In genomic region chr12:130877333-130877732, GRCh38 we compare ENCODE assay signal across 21 cellular contexts. TPM values are rescaled to one million over a fixed set of nuclear protein-coding genes. Genes with fewer than 3 reads are reported as not detected.
A peak's percentile ranks its signal among the peaks of the same experiment; 100 is the strongest.
DNase-seq lines count a peak whose midpoint lies in the region; ATAC-seq, FAIRE-seq and TF ChIP-seq lines count a peak whose summit lies in the region.
"Had no signal": no experiment of that assay in that cellular context is flagged by ENCODE, and none has a peak within 500 bp of the region (broad histone marks: within the 10 kb centered on the region; RNA-seq: fewer than 3 reads in every experiment).

No MANE protein-coding gene starts in this region.

- no peak overlapping the region for H3K4me3 ChIP-seq in CD4-positive, alpha-beta memory T cell (ENCODE audit: low read length in 2 of 2)
- H3K4me3 ChIP-seq in SK-N-MC = no peak overlapping the region
- no peak overlapping the region for H3K4me3 ChIP-seq in K562

- TF ChIP-seq POLR2A in GM12892 (IDR thresholded peaks at IDR 0.05; ENCODE audit: low read depth, low read length) (peak; percentile 63), K562 (conservative IDR thresholded peaks at IDR 0.05) (peak; percentile 30; the same call in 1 of the 2 replicates)

- H3K79me2 ChIP-seq in K562 (ENCODE audit: control insufficient read depth, insufficient read depth, low read length) = peaks cover 42% of the 10 kb centered on the region

- CTCF ChIA-PET in CD4-positive, alpha-beta memory T cell (lab: Charles Lee; ENCODE audit: partially characterized antibody) = no interaction called here
- CTCF ChIA-PET in K562 (lab: Yijun Ruan, JAX; ENCODE audit: low intra/inter-chr PET ratio) = no interaction called here

- H3K4me2 ChIP-seq in K562 (ENCODE audit: insufficient read depth, low read length) = no peak overlapping the region

- in situ Hi-C loops in K562 (cut with MboI) = no loop called here

- intact Hi-C loops in CD4-positive, alpha-beta memory T cell (cut with micrococcal nuclease) = no loop called here
- intact Hi-C loops in K562 (cut with micrococcal nuclease) = no loop called here

- no peaks in the 10 kb centered on the region for H3K9me1 ChIP-seq in K562 (ENCODE audit: control insufficient read depth, insufficient read depth, low read length)

- no peaks in the 10 kb centered on the region for H3K27me3 ChIP-seq in CD4-positive, alpha-beta memory T cell (ENCODE audit: insufficient read depth, low read length)
- H3K27me3 ChIP-seq in K562 (ENCODE audit: control insufficient read depth in 2 of 2, insufficient read depth in 2 of 2, low read length in 2 of 2) = no peaks in the 10 kb centered on the region

- 57% methylated on average over 3 of the region's 3 CpGs for WGBS in K562 (ENCODE audit: insufficient coverage, low coverage, missing lambda C conversion rate)

- no peaks in the 10 kb centered on the region for H3K27me3 Mint-ChIP-seq in CD4-positive, alpha-beta memory T cell

- no peaks in the 10 kb centered on the region for H3K9me3 ChIP-seq in CD4-positive, alpha-beta memory T cell (ENCODE audit: control insufficient read depth in 1 of 2, low read length in 2 of 2)
- H3K9me3 ChIP-seq in SK-N-MC (ENCODE audit: low read depth, low read length) (no peaks in the 10 kb centered on the region), K562 (replicated peaks; ENCODE audit: control insufficient read depth, insufficient read depth, low read depth, low read length) (no peaks in the 10 kb centered on the region)

- H3K9ac ChIP-seq in SK-N-MC (ENCODE audit: insufficient read length) = no peak overlapping the region
- H3K9ac ChIP-seq in K562 (ENCODE audit: insufficient read depth in 1 of 2, low read depth in 2 of 2, low read length in 2 of 2) = no peak overlapping the region

- no peaks in the 10 kb centered on the region for H3K9me3 Mint-ChIP-seq in CD4-positive, alpha-beta memory T cell
- H3K9me3 Mint-ChIP-seq: dendritic cell treated with granulocyte-macrophage colony-stimulating factor and Interleukin-4, amounts not matched to agents 40 ng/mL and 50 ng/mL, for 4 days had no signal

- BruUV-seq in K562 (replicated peaks; lab: Mats Ljungman, UMichigan) = no TSS peak

- peaks cover 36 to 73% (median 57%) of the 10 kb centered on the region in 4 donors for H3K4me1 Mint-ChIP-seq in CD4-positive, alpha-beta memory T cell

- peak overlapping the region in 5 of 7 donors; percentile 1 to 64 (median 27) for H3K27ac Mint-ChIP-seq in CD4-positive, alpha-beta memory T cell
- H3K27ac Mint-ChIP-seq: dendritic cell treated with granulocyte-macrophage colony-stimulating factor and Interleukin-4, amounts not matched to agents 40 ng/mL and 50 ng/mL, for 4 days had no signal

- H3K4me3 Mint-ChIP-seq in CD4-positive, alpha-beta memory T cell = peak overlapping the region in 1 of 8 donors; percentile 7
- H3K4me3 Mint-ChIP-seq: dendritic cell treated with granulocyte-macrophage colony-stimulating factor and Interleukin-4, amounts not matched to agents 40 ng/mL and 50 ng/mL, for 4 days had no signal

- POLR2A ChIA-PET in CD4-positive, alpha-beta memory T cell (lab: Charles Lee; ENCODE audit: partially characterized antibody) = interaction anchor here (0.8 kb wide), 1 partner anchor 9 kb away, joined by 3 read pairs; no protein-coding TSS in a partner anchor
- POLR2A ChIA-PET in K562 (lab: Yijun Ruan, JAX) = interaction anchor here (0.7 to 1.3 kb wide), 4 partner anchors 8 to 734 kb away, joined by 3 to 4 read pairs (median 3); no protein-coding TSS in a partner anchor

- H3K36me3 ChIP-seq in CD4-positive, alpha-beta memory T cell (ENCODE audit: insufficient read depth, low read length) = peaks cover 41% of the 10 kb centered on the region
- H3K36me3 ChIP-seq in SK-N-MC (ENCODE audit: insufficient read depth, low read length) (peaks cover 50% of the 10 kb centered on the region), K562 (ENCODE audit: control insufficient read depth, insufficient read depth, low read length) (peaks cover 51% of the 10 kb centered on the region)

- H2AFZ ChIP-seq in K562 (ENCODE audit: low read depth, low read length) = no peak overlapping the region

- H4K20me1 ChIP-seq in K562 (replicated peaks; ENCODE audit: control insufficient read depth, insufficient read depth, low read length) = peaks cover 8% of the 10 kb centered on the region

- TF ChIP-seq EP300 in K562 (IDR thresholded peaks at IDR 0.05; ENCODE audit: low read length) = no peak

- peaks cover 39 to 56% of the 10 kb centered on the region in 2 donors for H3K36me3 Mint-ChIP-seq in CD4-positive, alpha-beta memory T cell

- TF ChIP-seq RAD21 in K562 (CRISPR knock-in tag; conservative IDR thresholded peaks at IDR 0.05 in 1 of 2, IDR thresholded peaks at IDR 0.05 in 1 of 2) = no peak

- DNase-seq in CD4-positive, alpha-beta memory T cell = no peak
- DNase-seq in GM12892 (ENCODE audit: insufficient read length) (no peak), SK-N-MC (ENCODE audit: low read depth, low spot score) (no peak), K562 (ENCODE audit: extremely low read depth in 1 of 4, low spot score in 3 of 4) (no peak), NCI-H1417 treated with DMSO at 0.1 percent for 48 hours (lab: John Stamatoyannopoulos, UW) (no peak), NCI-H2227 treated with DMSO at 0.1 percent for 48 hours (lab: John Stamatoyannopoulos, UW) (no peak), SIG-M5 treated with dmso at 0.1 percent for 504 hours (lab: John Stamatoyannopoulos, UW; ENCODE audit: unreplicated experiment) (no peak)
- DNase-seq: activated CD4-positive, alpha-beta T cell treated with anti-CD3 and anti-CD28 coated beads for 48 hours; activated CD8-positive, alpha-beta memory T cell treated with anti-CD3 and anti-CD28 coated beads, Interleukin-2, amount 50 U/mL, for 48 hours; aorta; caudate nucleus; GOT3; islet precursor cell; NCI-H1694 treated with DMSO at 0.1 percent for 48 hours; nucleus accumbens; Right ventricle myocardium superior; small intestine; stimulated activated naive CD4-positive, alpha-beta T cell had no signal

- ATAC-seq in K562 = no peak

- no peak for FAIRE-seq in GM12892 (lab: Jason Lieb, UNC)
- FAIRE-seq in K562 (lab: Jason Lieb, UNC) = no peak
- FAIRE-seq: endometrium, GM19239, small intestine had no signal

- no peak for TF ChIP-seq CTCF in K562 (IDR thresholded peaks at IDR 0.05 in 2 of 3, conservative IDR thresholded peaks at IDR 0.05 in 1 of 3; ENCODE audit: insufficient read depth in 2 of 3, low read depth in 1 of 3, low read length in 3 of 3)

- no peak overlapping the region for H3K27ac ChIP-seq in CD4-positive, alpha-beta memory T cell (ENCODE audit: low read depth, low read length)
- 0 out of 2 replicates have a peak overlapping the region, but pooled peaks have one; percentile 43 for H3K27ac ChIP-seq in SK-N-MC
- no peak overlapping the region; the same call in 2 of the 3 replicates for H3K27ac ChIP-seq in K562 (ENCODE audit: extremely low read depth, low read depth, low read length)

- H3K4me1 ChIP-seq in CD4-positive, alpha-beta memory T cell (ENCODE audit: insufficient read depth, low read length) = peaks cover 38% of the 10 kb centered on the region
- peaks cover 24 to 41% of the 10 kb centered on the region in 2 experiments; a peak in 4 of 5 replicates for H3K4me1 ChIP-seq in K562 (replicated peaks in 1 of 2; ENCODE audit: control insufficient read depth in 2 of 2, insufficient read depth in 2 of 2, low read length in 2 of 2)

TF ChIP-seq in K562, 482 proteins besides CTCF, POLR2A, EP300 and RAD21 (continues in another document):
- no peak for TF ChIP-seq ZC3H11A (IDR thresholded peaks at IDR 0.05; ENCODE audit: low read depth, low read length)

RNA-seq across cellular contexts. Expression of gene RAN, which starts 5.5 kb away (rescaled TPM):
- 100 to 1,000 TPM; 289 to 333 TPM for total RNA-seq in CD4-positive, alpha-beta memory T cell
- 100 to 1,000 TPM; 750 to 868 TPM for polyA plus RNA-seq in CD4-positive, alpha-beta memory T cell
- 1,760 TPM for polyA plus RNA-seq in GM12892 (2012; ENCODE audit: missing spikeins)
- 426 and 544 TPM in 2 replicates for total RNA-seq in K562 (2011; cell fraction: chromatin; rRNA removed; ENCODE audit: low replicate concordance)
- total RNA-seq in K562 (2011; cell fraction: nucleolus; rRNA removed) = 304 and 396 TPM in 2 replicates
- 538 and 566 TPM in 2 replicates for total RNA-seq in K562 (2011; cell fraction: nucleoplasm; rRNA removed)
- total RNA-seq in K562 (2014; rRNA removed) (1,828 and 1,851 TPM in 2 replicates), K562 (2014; rRNA removed; fragmentation: Illumina TruSeq; extraction: Trizol) (1,816 and 1,953 TPM in 2 replicates), K562 (2015; rRNA removed; fragmentation: Illumina TruSeq; extraction: Trizol) (1,595 and 1,687 TPM in 2 replicates), K562 (2021) (1,900 and 2,011 TPM in 2 replicates)
- polyA plus RNA-seq in K562 (2011; rRNA removed) (2,715 and 3,820 TPM in 2 replicates), K562 (2014; fragmentation: Illumina TruSeq; extraction: Trizol) (2,154 and 2,300 TPM in 2 replicates), K562 (2014; fragmentation: Nextera tagmentation; extraction: Ambion mirVana) (1,000 to 10,000 TPM; 3,304 to 3,469 TPM), K562 (2014; rRNA removed) (2,326 and 2,761 TPM in 2 replicates)
- polyA plus RNA-seq in K562 (2011; cell fraction: cytosol; rRNA removed) = 1,510 and 2,406 TPM in 2 replicates
- 920 and 1,503 TPM in 2 replicates for polyA plus RNA-seq in K562 (2011; cell fraction: nucleus; rRNA removed)
- polyA plus RNA-seq in K562 (2012) = 1,349 and 2,558 TPM in 2 replicates
- 3,000 and 3,145 TPM in 2 replicates for polyA minus RNA-seq in K562 (2011; rRNA and poly(A)+ RNA removed)
- polyA minus RNA-seq in K562 (2011; cell fraction: cytosol; rRNA and poly(A)+ RNA removed) = 636 and 826 TPM in 2 replicates
- 110 and 239 TPM in 2 replicates for polyA minus RNA-seq in K562 (2011; cell fraction: nucleus; rRNA and poly(A)+ RNA removed)

RNA-seq across cellular contexts. Expression of gene STX2, which starts 38.3 kb away (rescaled TPM):
- total RNA-seq in CD4-positive, alpha-beta memory T cell = 10 to 100 TPM; 30.2 to 35.3 TPM
- 10 to 100 TPM; 12.1 to 12.9 TPM for polyA plus RNA-seq in CD4-positive, alpha-beta memory T cell
- polyA plus RNA-seq in GM12892 (2012; ENCODE audit: missing spikeins) = 13.8 TPM
- 42.7 and 128 TPM in 2 replicates for total RNA-seq in K562 (2011; cell fraction: chromatin; rRNA removed; ENCODE audit: low replicate concordance)
- 25.8 and 32.5 TPM in 2 replicates for total RNA-seq in K562 (2011; cell fraction: nucleolus; rRNA removed)
- 46.3 and 62.1 TPM in 2 replicates for total RNA-seq in K562 (2011; cell fraction: nucleoplasm; rRNA removed)
- total RNA-seq in K562 (2014; rRNA removed) (24.6 and 25.8 TPM in 2 replicates), K562 (2014; rRNA removed; fragmentation: Illumina TruSeq; extraction: Trizol) (35.0 and 38.5 TPM in 2 replicates), K562 (2015; rRNA removed; fragmentation: Illumina TruSeq; extraction: Trizol) (29.1 and 32.7 TPM in 2 replicates), K562 (2021) (24.4 and 25.0 TPM in 2 replicates)
- polyA plus RNA-seq in K562 (2011; rRNA removed) (48.8 and 54.6 TPM in 2 replicates), K562 (2014; fragmentation: Illumina TruSeq; extraction: Trizol) (29.7 and 34.9 TPM in 2 replicates), K562 (2014; fragmentation: Nextera tagmentation; extraction: Ambion mirVana) (10 to 100 TPM; 22.2 to 24.7 TPM), K562 (2014; rRNA removed) (30.3 and 30.8 TPM in 2 replicates)
- 13.2 and 34.8 TPM in 2 replicates for polyA plus RNA-seq in K562 (2011; cell fraction: cytosol; rRNA removed)
- polyA plus RNA-seq in K562 (2011; cell fraction: nucleus; rRNA removed) = 83.4 and 119 TPM in 2 replicates
- 22.5 and 23.5 TPM in 2 replicates for polyA plus RNA-seq in K562 (2012)
- 34.8 and 38.8 TPM in 2 replicates for polyA minus RNA-seq in K562 (2011; rRNA and poly(A)+ RNA removed)
- polyA minus RNA-seq in K562 (2011; cell fraction: cytosol; rRNA and poly(A)+ RNA removed) = 10.6 and 13.2 TPM in 2 replicates
- polyA minus RNA-seq in K562 (2011; cell fraction: nucleus; rRNA and poly(A)+ RNA removed) = 14.7 and 29.1 TPM in 2 replicates
